ENCODE assay signal across 1 cellular context in genomic region chr9:127585161-127585750, GRCh38.
TF ChIP-seq lines count a peak whose summit lies in the region.

No MANE protein-coding gene starts in this region.

TF ChIP-seq in A549, 52 proteins besides CTCF, POLR2A, EP300 and RAD21:
- no peak for TF ChIP-seq JUNB (IDR thresholded peaks at IDR 0.05)
- TF ChIP-seq JUN (IDR thresholded peaks at IDR 0.05) = no peak
- TF ChIP-seq CBX8 (IDR thresholded peaks at IDR 0.05) = no peak
- no peak for TF ChIP-seq POLR2AphosphoS2 (conservative IDR thresholded peaks at IDR 0.05; ENCODE audit: low read length)
- TF ChIP-seq HEYL (CRISPR knock-in tag; IDR thresholded peaks at IDR 0.05) = no peak
- TF ChIP-seq CEBPB (IDR thresholded peaks at IDR 0.05) = no peak
- TF ChIP-seq RCOR1 (IDR thresholded peaks at IDR 0.05; ENCODE audit: low read depth, low read length) = no peak
- TF ChIP-seq TFCP2L1 (CRISPR knock-in tag; IDR thresholded peaks at IDR 0.05) = no peak
- no peak for TF ChIP-seq KDM1A (IDR thresholded peaks at IDR 0.05; ENCODE audit: low read depth)
- no peak for TF ChIP-seq SREBF2 (IDR thresholded peaks at IDR 0.05)
- no peak for TF ChIP-seq KDM5A (IDR thresholded peaks at IDR 0.05)
- TF ChIP-seq ZSCAN20 (CRISPR knock-in tag; IDR thresholded peaks at IDR 0.05) = no peak
- no peak for TF ChIP-seq ATOH8 (CRISPR knock-in tag; IDR thresholded peaks at IDR 0.05; ENCODE audit: low read depth)
- no peak for TF ChIP-seq FOSL2 (IDR thresholded peaks at IDR 0.05)
- no peak for TF ChIP-seq FOSL2 (CRISPR knock-in tag; IDR thresholded peaks at IDR 0.05)
- no peak for TF ChIP-seq NFE2L2 (conservative IDR thresholded peaks at IDR 0.05; ENCODE audit: low read length)
- TF ChIP-seq GATA3 (IDR thresholded peaks at IDR 0.05; ENCODE audit: borderline replicate concordance) = no peak
TF ChIP-seq in A549: peak in this region for 0.
